ENCODE assay signal across 8 cellular contexts in the genomic region with DNA sequence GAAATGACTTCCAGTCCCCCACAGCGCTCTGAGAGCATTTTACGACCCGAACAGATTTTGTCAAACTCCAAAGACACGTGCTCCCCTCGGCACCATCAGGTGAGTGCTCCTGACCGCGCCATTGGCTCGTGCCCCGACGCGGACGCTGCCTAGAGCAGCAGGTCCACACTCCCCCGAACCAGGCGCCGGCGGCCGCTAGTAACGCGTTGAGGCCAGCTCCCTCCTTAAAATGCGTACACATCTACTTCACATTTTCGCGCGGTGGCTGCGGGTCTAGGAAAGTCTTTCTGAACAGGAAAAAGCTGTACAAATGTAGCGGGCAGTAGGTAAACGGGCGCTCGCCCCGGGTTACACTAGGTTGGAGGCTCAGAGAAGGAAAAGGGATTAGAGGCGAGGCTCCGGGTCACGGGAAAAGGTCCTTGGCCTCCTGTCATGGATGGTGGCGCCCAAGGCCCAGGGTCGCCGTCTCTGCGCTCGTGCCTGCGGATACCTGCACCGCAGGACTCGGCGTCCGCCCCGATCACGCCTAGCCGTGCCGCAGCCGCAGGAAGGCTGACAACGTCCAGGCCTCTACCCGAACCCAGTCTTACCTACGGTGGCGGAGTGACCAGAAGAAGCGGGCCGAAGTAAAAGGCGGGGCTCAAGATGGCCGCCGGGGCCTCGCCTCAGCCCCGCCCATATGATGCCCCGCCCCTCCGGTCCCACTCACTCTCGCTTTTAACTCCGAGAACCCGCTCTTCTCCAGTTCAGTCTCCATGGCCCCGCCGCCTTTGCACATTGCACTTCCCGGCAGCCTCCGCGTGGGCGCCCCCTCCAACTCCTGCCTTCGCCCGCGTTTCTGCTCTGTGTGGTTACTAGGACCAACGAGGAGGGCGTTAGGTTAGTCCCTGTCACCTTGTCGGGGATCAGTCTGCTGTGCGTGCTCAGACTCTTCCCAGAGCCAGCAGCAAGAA. TPM values are rescaled to one million over a fixed set of nuclear protein-coding genes. Genes with fewer than 3 reads are reported as not detected.
DNase-seq lines count a peak whose midpoint lies in the region; ATAC-seq and TF ChIP-seq lines count a peak whose summit lies in the region.

A gene with protein sequence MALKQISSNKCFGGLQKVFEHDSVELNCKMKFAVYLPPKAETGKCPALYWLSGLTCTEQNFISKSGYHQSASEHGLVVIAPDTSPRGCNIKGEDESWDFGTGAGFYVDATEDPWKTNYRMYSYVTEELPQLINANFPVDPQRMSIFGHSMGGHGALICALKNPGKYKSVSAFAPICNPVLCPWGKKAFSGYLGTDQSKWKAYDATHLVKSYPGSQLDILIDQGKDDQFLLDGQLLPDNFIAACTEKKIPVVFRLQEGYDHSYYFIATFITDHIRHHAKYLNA (minus strand): TSS at position 647 of the 953 bp plus-strand sequence. CDS start 5,748 bp downstream, outside the sequence.

- no peaks in the 10 kb centered on the region for H3K36me3 ChIP-seq in colonic mucosa

- TF ChIP-seq POLR2A in GM19099 (IDR thresholded peaks at IDR 0.05; ENCODE audit: extremely low read depth, insufficient read length, low read depth): peak; percentile 64

- ATAC-seq in HG03432 (IDR thresholded peaks at IDR 0.05; ENCODE audit: unreplicated experiment) (peak; percentile 96), left colon (peak; percentile 94)

- intact Hi-C loops in colonic mucosa (cut with DNase I) (no loop called here), left colon (cut with DNase I, micrococcal nuclease) (no loop called here)

- H3K27ac ChIP-seq in colonic mucosa: peak within 1 kb of the TSS; percentile 95

- H3K4me1 ChIP-seq in colonic mucosa: peaks cover 4% of the 10 kb centered on the region

- no peak for TF ChIP-seq CTCF in colonic mucosa (IDR thresholded peaks at IDR 0.05)

- peak; percentile 95 for DNase-seq in AML-193 (lab: John Stamatoyannopoulos, UW)
- peak; percentile 39 for DNase-seq in NCI-H510A (lab: John Stamatoyannopoulos, UW)
- peak; percentile 90 to 92 for DNase-seq in activated CD4-positive, alpha-beta T cell treated with anti-CD3 and anti-CD28 coated beads for 4 hours
- DNase-seq in colonic mucosa: peak; percentile 97
- peak; percentile 93 to 99 for DNase-seq in left colon
- peak; percentile 94 for DNase-seq in stimulated activated CD4-positive, alpha-beta T cell treated with anti-CD3 and anti-CD28 coated beads, Interleukin-1b, Interleukin-23, amount 100 ng/mL, for 48 hours

- H3K9me3 ChIP-seq in colonic mucosa: no peaks in the 10 kb centered on the region

- peak within 1 kb of the TSS; percentile 74 to 88 for H3K9ac ChIP-seq in colonic mucosa (ENCODE audit: low read depth in 2 of 2, low read length in 2 of 2)

- H3K4me3 ChIP-seq in colonic mucosa: peak within 1 kb of the TSS; percentile 72

- no peaks in the 10 kb centered on the region for H3K27me3 ChIP-seq in colonic mucosa

RNA-seq across cellular contexts. Expression of the gene that starts here (rescaled TPM):
- 100 to 1,000 TPM; 100 to 122 TPM for total RNA-seq in colonic mucosa
- total RNA-seq in left colon: 10 to 100 TPM; 85.4 to 93.0 TPM

Comparison
In these comparisons a context has a peak if more than half of its experiments do, and no peak if none do; other contexts are left out.
1. Peak in every context shown above with its lines: DNase-seq, ATAC-seq, H3K4me3 ChIP-seq and H3K27ac ChIP-seq.
2. DNase-seq: peak in every context shown above with its lines; median percentile 97 in colonic mucosa; 96 in left colon; 95 in AML-193; 94 in stimulated activated CD4-positive, alpha-beta T cell treated with anti-CD3 and anti-CD28 coated beads, Interleukin-1b, Interleukin-23, amount 100 ng/mL, for 48 hours; 91 in activated CD4-positive, alpha-beta T cell treated with anti-CD3 and anti-CD28 coated beads for 4 hours; 39 in NCI-H510A.